In the genomic region with DNA sequence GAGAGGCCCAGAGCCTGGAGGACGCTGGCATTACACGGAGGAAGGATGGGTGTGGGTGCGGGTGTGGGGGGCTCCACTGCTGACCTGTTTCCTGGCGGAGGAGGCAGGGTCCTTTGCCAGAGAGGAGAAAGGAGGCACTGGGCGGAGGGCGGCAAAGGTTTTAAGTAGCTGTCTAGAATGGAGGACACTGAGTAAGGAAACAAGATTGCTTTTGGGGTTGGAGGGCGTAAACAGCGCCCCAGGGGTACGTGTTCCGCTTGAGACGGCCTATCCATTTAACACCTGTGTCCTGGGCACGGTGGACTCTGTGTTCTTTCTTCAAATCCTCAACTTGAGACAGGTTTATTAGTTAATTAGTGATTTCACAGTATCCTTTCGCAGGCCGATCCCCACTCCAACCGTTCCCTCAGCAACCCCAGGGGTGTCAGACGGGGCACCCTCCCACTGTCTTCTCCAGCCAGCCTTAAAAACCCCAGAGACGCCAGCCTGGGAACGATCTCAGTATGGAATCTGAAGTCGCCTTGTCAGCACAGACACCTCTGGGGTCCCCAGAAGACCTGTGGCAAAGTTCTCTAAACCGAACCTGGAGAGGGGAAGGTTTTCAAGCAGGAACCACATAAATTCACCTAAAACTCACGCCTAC, we compare ENCODE assay signal across 20 cellular contexts. TPM values are rescaled to one million over a fixed set of nuclear protein-coding genes. Genes with fewer than 3 reads are reported as not detected.
A peak's percentile ranks its signal among the peaks of the same experiment; 100 is the strongest.
DNase-seq lines count a peak whose midpoint lies in the region; ATAC-seq and TF ChIP-seq lines count a peak whose summit lies in the region.
"Had no signal": no experiment of that assay in that cellular context is flagged by ENCODE, and none has a peak within 500 bp of the region (broad histone marks: within the 10 kb centered on the region; RNA-seq: fewer than 3 reads in every experiment).

No MANE protein-coding gene starts in this region.

- H3K79me2 ChIP-seq in DND-41 (ENCODE audit: insufficient read depth, low read length): peaks cover 11% of the 10 kb centered on the region; the same call in 1 of the 2 replicates

- no peak overlapping the region for H3K4me2 ChIP-seq in DND-41 (ENCODE audit: insufficient read depth, low read length)
- H3K4me2 ChIP-seq: KMS-11 had no signal

- H3K9ac ChIP-seq in DND-41 (ENCODE audit: low read depth, low read length): no peak overlapping the region; the same call in 1 of the 2 replicates
- H3K9ac ChIP-seq: KMS-11 had no signal

- ATAC-seq in DND-41 (ENCODE audit: insufficient read depth, low read depth) (no peak), Panc1 (no peak)
- no peak for ATAC-seq in natural killer cell treated with Interleukin-12 subunit alpha and Interleukin-12 subunit beta and Interleukin-15 and Interleukin-18, amount 100 ng/mL, for 72 hours

- H3K27me3 Mint-ChIP-seq in endothelial cell (ENCODE audit: unreplicated experiment): peaks cover 3% of the 10 kb centered on the region
- no peaks in the 10 kb centered on the region for H3K27me3 Mint-ChIP-seq in natural killer cell treated with Interleukin-12 subunit alpha and Interleukin-12 subunit beta and Interleukin-15 and Interleukin-18, amount 100 ng/mL, for 72 hours

- POLR2A ChIA-PET in Panc1 (lab: Charles Lee): no interaction called here

- CTCF ChIA-PET in Panc1 (lab: Charles Lee): no interaction called here

- H2AFZ ChIP-seq in DND-41 (ENCODE audit: low read depth, low read length): no peak overlapping the region

- peaks cover 63% of the 10 kb centered on the region for H3K36me3 ChIP-seq in DND-41 (ENCODE audit: insufficient read depth, low read length)
- H3K36me3 ChIP-seq in Panc1 (ENCODE audit: control insufficient read depth, insufficient read depth, low read length): no peaks in the 10 kb centered on the region
- H3K36me3 ChIP-seq in spleen: peaks cover 0 to 53% (median 14%) of the 10 kb centered on the region in 6 donors

- intact Hi-C loops in Panc1 (cut with micrococcal nuclease; ENCODE audit: unreplicated experiment) (no loop called here), spleen (cut with DNase I; ENCODE audit: low total_unique reads) (no loop called here)

- H3K9me3 ChIP-seq in DND-41 (ENCODE audit: insufficient read depth, low read length, severe bottlenecking) (no peaks in the 10 kb centered on the region), Panc1 (ENCODE audit: control insufficient read depth, insufficient read depth, low read depth, low read length) (no peaks in the 10 kb centered on the region), spleen (no peaks in the 10 kb centered on the region)

- peaks cover 35% of the 10 kb centered on the region for H3K4me1 ChIP-seq in DND-41 (ENCODE audit: insufficient read depth, low read length)
- H3K4me1 ChIP-seq in Panc1 (ENCODE audit: control insufficient read depth, insufficient read depth, low read length): no peaks in the 10 kb centered on the region
- H3K4me1 ChIP-seq in spleen: peaks cover 0 to 23% (median 10%) of the 10 kb centered on the region in 6 donors

- in situ Hi-C loops in Panc1 (cut with HindIII; ENCODE audit: low pct_unique_long_range_greater_than_20kb, low sequenced_read_pairs): no loop called here
- in situ Hi-C loops in ACHN (cut with HindIII; ENCODE audit: low pct_ligation_motif_present, low pct_unique_long_range_greater_than_20kb, low sequenced_read_pairs): no loop called here

- no peaks in the 10 kb centered on the region for H3K9me3 Mint-ChIP-seq in endothelial cell (ENCODE audit: unreplicated experiment)
- no peaks in the 10 kb centered on the region for H3K9me3 Mint-ChIP-seq in natural killer cell treated with Interleukin-12 subunit alpha and Interleukin-12 subunit beta and Interleukin-15 and Interleukin-18, amount 100 ng/mL, for 72 hours
- H3K9me3 Mint-ChIP-seq: CD14-positive monocyte had no signal

- H3K4me3 ChIP-seq in DND-41 (ENCODE audit: low read depth in 1 of 2, low read length in 2 of 2): no peak overlapping the region
- no peak overlapping the region for H3K4me3 ChIP-seq in Panc1 (ENCODE audit: low read depth in 2 of 2, low read length in 2 of 2)
- no peak overlapping the region for H3K4me3 ChIP-seq in spleen

- no peaks in the 10 kb centered on the region for H3K4me1 Mint-ChIP-seq in endothelial cell (ENCODE audit: unreplicated experiment)
- H3K4me1 Mint-ChIP-seq in natural killer cell treated with Interleukin-12 subunit alpha and Interleukin-12 subunit beta and Interleukin-15 and Interleukin-18, amount 100 ng/mL, for 72 hours (ENCODE audit: low read depth in 2 of 2): peaks cover 15 to 16% of the 10 kb centered on the region in 2 donors

- TF ChIP-seq POLR2A in spleen (IDR thresholded peaks at IDR 0.05): no peak

- TSS peak; percentile 45 for BruUV-seq in Panc1 (replicated peaks; lab: Mats Ljungman, UMichigan)

- no peak for TF ChIP-seq CTCF in DND-41 (IDR thresholded peaks at IDR 0.05; ENCODE audit: borderline replicate concordance, extremely low read depth, low read length, poor library complexity, severe bottlenecking)
- no peak for TF ChIP-seq CTCF in Panc1 (IDR thresholded peaks at IDR 0.05)
- no peak for TF ChIP-seq CTCF in endothelial cell (IDR thresholded peaks at IDR 0.05; ENCODE audit: unreplicated experiment)
- TF ChIP-seq CTCF in spleen (IDR thresholded peaks at IDR 0.05 in 8 of 11, conservative IDR thresholded peaks at IDR 0.05 in 3 of 11): no peak

- H4K20me1 ChIP-seq in DND-41 (ENCODE audit: insufficient read depth, low read length): no peaks in the 10 kb centered on the region

- H3K27ac Mint-ChIP-seq in endothelial cell (ENCODE audit: unreplicated experiment): no peak overlapping the region
- H3K27ac Mint-ChIP-seq in natural killer cell treated with Interleukin-12 subunit alpha and Interleukin-12 subunit beta and Interleukin-15 and Interleukin-18, amount 100 ng/mL, for 72 hours: peak overlapping the region in 1 of 2 donors; percentile 93

- 80 to 91% (median 85%) methylated on average over 21 of the region's 21 CpGs for WGBS in spleen, 5 donors

- H3K27ac ChIP-seq in DND-41 (ENCODE audit: low read length) (peak overlapping the region; percentile 33), Panc1 (ENCODE audit: low read length) (no peak overlapping the region), spleen (peak overlapping the region in 5 of 8 donors; percentile 7 to 71 (median 60))
- H3K27ac ChIP-seq: KMS-11 had no signal

- peaks cover 10% of the 10 kb centered on the region for H3K36me3 Mint-ChIP-seq in endothelial cell (ENCODE audit: low read depth, unreplicated experiment)
- H3K36me3 Mint-ChIP-seq in natural killer cell treated with Interleukin-12 subunit alpha and Interleukin-12 subunit beta and Interleukin-15 and Interleukin-18, amount 100 ng/mL, for 72 hours: peaks cover 6% of the 10 kb centered on the region

- DNase-seq in DND-41: no peak
- DNase-seq in Panc1 (ENCODE audit: low read depth, low spot score): no peak
- no peak for DNase-seq in endothelial cell (ENCODE audit: low spot score)
- no peak for DNase-seq in spleen
- DNase-seq in natural killer cell treated with Interleukin-12 subunit alpha and Interleukin-12 subunit beta and Interleukin-15 and Interleukin-18, amount 100 ng/mL, for 72 hours (ENCODE audit: low spot score): no peak
- no peak for DNase-seq in DMS153 (lab: John Stamatoyannopoulos, UW)
- no peak for DNase-seq in ACHN
- DNase-seq: AML-193, GDM1, H7, NCI-H1417 treated with DMSO at 0.1 percent for 48 hours, NCI-H187 treated with DMSO at 0.1 percent for 48 hours, NCI-H226, NCI-H524, NCI-H82, OCI-M1, RPMI8226, SIG-M5 had no signal

- peak overlapping the region; percentile 25 for H3K4me3 Mint-ChIP-seq in endothelial cell (ENCODE audit: unreplicated experiment)
- H3K4me3 Mint-ChIP-seq in natural killer cell treated with Interleukin-12 subunit alpha and Interleukin-12 subunit beta and Interleukin-15 and Interleukin-18, amount 100 ng/mL, for 72 hours: no peak overlapping the region
- H3K4me3 Mint-ChIP-seq: CD14-positive monocyte had no signal

- H3K27me3 ChIP-seq in DND-41 (ENCODE audit: insufficient read depth, low read length, poor library complexity): no peaks in the 10 kb centered on the region
- no peaks in the 10 kb centered on the region for H3K27me3 ChIP-seq in Panc1 (ENCODE audit: control insufficient read depth, insufficient read depth, low read length)
- H3K27me3 ChIP-seq in spleen (replicated peaks in 1 of 7): no peaks in the 10 kb centered on the region

RNA-seq across cellular contexts. Expression of gene SFXN4, which starts 24.8 kb away (rescaled TPM):
- 67.0 TPM for total RNA-seq in Panc1 (2021; ENCODE audit: unreplicated experiment)
- 56.5 TPM for polyA plus RNA-seq in Panc1 (2012; ENCODE audit: insufficient read length)
- total RNA-seq in endothelial cell (ENCODE audit: unreplicated experiment): 19.0 TPM
- total RNA-seq in spleen: 10 to 100 TPM; 13.3 to 32.1 (median 21.3) TPM
- polyA plus RNA-seq in spleen: 10 to 100 TPM; 39.4 to 68.3 (median 58.2) TPM
- 10 to 100 TPM; 22.4 to 48.0 TPM for total RNA-seq in natural killer cell treated with Interleukin-12 subunit alpha and Interleukin-12 subunit beta and Interleukin-15 and Interleukin-18, amount 100 ng/mL, for 72 hours

RNA-seq across cellular contexts. Expression of gene DENND10, which starts 36.8 kb away (rescaled TPM):
- total RNA-seq in Panc1 (2021; ENCODE audit: unreplicated experiment) (72.8 TPM), endothelial cell (ENCODE audit: unreplicated experiment) (40.6 TPM), spleen (10 to 100 TPM; 28.5 to 57.0 (median 37.4) TPM)
- 70.6 TPM for polyA plus RNA-seq in Panc1 (2012; ENCODE audit: insufficient read length)
- 10 to 100 TPM; 11.3 to 18.4 (median 12.1) TPM for polyA plus RNA-seq in spleen
- 10 to 100 TPM; 46.2 to 57.7 TPM for total RNA-seq in natural killer cell treated with Interleukin-12 subunit alpha and Interleukin-12 subunit beta and Interleukin-15 and Interleukin-18, amount 100 ng/mL, for 72 hours

RNA-seq across cellular contexts. Expression of gene PRDX3, which starts 37.9 kb away (rescaled TPM):
- total RNA-seq in Panc1 (2021; ENCODE audit: unreplicated experiment) (235 TPM), endothelial cell (ENCODE audit: unreplicated experiment) (93.2 TPM), spleen (100 to 1,000 TPM in 3 of 7 donors, 10 to 100 TPM in 4; 77.5 to 138 (median 98.7) TPM)
- 145 TPM for polyA plus RNA-seq in Panc1 (2012; ENCODE audit: insufficient read length)
- 100 to 1,000 TPM in 1 of 3 donors, 10 to 100 TPM in 2; 61.9 to 130 (median 94.2) TPM for polyA plus RNA-seq in spleen
- total RNA-seq in natural killer cell treated with Interleukin-12 subunit alpha and Interleukin-12 subunit beta and Interleukin-15 and Interleukin-18, amount 100 ng/mL, for 72 hours: 100 to 1,000 TPM; 137 to 144 TPM
